ENCODE assay signal across 1 cellular context in the genomic region with DNA sequence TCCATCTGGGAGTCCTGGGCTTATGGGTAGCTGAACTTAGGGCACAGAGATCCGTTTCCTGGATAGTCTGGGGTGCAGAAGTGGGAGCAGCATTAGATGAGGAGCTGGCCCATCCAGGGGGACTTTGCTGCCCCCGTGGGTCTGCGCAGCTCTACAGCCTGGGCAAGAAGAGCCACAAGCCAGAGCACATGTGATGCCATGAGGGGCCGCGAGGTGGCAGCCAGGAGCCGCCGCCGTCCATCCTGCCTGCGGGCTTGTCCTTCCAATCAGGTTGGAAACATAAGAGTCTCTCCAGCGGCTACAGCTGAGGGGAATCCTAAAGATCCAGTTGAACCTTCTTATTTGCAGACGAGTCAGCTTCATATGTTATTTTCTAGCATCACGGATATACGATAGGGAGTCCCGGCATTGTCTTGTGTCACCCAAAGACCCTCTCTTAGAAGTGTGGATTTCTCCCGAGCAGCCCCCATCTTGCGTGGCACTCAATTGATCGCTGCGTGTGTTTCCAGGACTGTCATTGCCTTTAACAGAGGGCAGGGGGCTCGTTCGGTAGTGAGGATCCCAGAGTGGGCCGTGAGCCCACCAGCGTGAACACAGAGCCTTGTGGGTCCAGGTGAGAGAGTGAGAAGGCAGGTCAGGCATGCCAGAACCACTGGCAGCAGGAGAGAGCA.
TF ChIP-seq lines count a peak whose summit lies in the region.

No MANE protein-coding gene starts in this region.

TF ChIP-seq in H1, 55 proteins besides CTCF, POLR2A, EP300 and RAD21:
- TF ChIP-seq, protein P1, sequence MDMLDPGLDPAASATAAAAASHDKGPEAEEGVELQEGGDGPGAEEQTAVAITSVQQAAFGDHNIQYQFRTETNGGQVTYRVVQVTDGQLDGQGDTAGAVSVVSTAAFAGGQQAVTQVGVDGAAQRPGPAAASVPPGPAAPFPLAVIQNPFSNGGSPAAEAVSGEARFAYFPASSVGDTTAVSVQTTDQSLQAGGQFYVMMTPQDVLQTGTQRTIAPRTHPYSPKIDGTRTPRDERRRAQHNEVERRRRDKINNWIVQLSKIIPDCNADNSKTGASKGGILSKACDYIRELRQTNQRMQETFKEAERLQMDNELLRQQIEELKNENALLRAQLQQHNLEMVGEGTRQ (IDR thresholded peaks at IDR 0.05; ENCODE audit: low read length) = 0 out of 2 replicates have a peak, but pooled peaks have one; percentile 45
- peak; percentile 42; the same call in 1 of the 2 replicates for TF ChIP-seq CREB1 (IDR thresholded peaks at IDR 0.05)
- TF ChIP-seq POU5F1 (IDR thresholded peaks at IDR 0.05; ENCODE audit: low read depth, low read length) = no peak
- TF ChIP-seq CHD2 (IDR thresholded peaks at IDR 0.05; ENCODE audit: low read length) = no peak
- TF ChIP-seq, protein P2, sequence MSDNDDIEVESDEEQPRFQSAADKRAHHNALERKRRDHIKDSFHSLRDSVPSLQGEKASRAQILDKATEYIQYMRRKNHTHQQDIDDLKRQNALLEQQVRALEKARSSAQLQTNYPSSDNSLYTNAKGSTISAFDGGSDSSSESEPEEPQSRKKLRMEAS (IDR thresholded peaks at IDR 0.05) = peak; percentile 70
